ENCODE assay signal across 22 cellular contexts in genomic region chr20:21031666-21032065, GRCh38.
"Had no signal": no experiment of that assay in that cellular context is flagged by ENCODE, and none has a peak within 500 bp of the region (broad histone marks: within the 10 kb centered on the region; RNA-seq: fewer than 3 reads in every experiment).

No MANE protein-coding gene starts in this region.

- DNase-seq: activated B cell treated with CpG ODN at 0.5 μM for 24 hours; activated CD4-positive, alpha-beta T cell treated with anti-CD3 and anti-CD28 coated beads for 1 hour; activated CD4-positive, alpha-beta T cell treated with anti-CD3 and anti-CD28 coated beads, Interleukin-2, amount 10 ng/mL, durations not matched to agents 24 days and 14 days; activated CD4-positive, alpha-beta T cell treated with anti-CD3 and anti-CD28 coated beads, Interleukin-2, amount 50 U/mL, for 48 hours; activated CD8-positive, alpha-beta memory T cell treated with anti-CD3 and anti-CD28 coated beads, Interleukin-2, amount 10 ng/mL, durations not matched to agents 7 days and 5 days; activated effector memory CD4-positive, alpha-beta T cell treated with anti-CD3 and anti-CD28 coated beads, Interleukin-2, amount 50 U/mL, for 16 hours; activated naive CD4-positive, alpha-beta T cell treated with Interleukin-2 at 50 U/mL for 16 hours; activated naive CD8-positive, alpha-beta T cell treated with anti-CD3 and anti-CD28 coated beads, Interleukin-2, amount 50 U/mL, for 24 hours; activated T-cell treated with anti-CD3 and anti-CD28 coated beads, Interleukin-2, amount 50 U/mL, for 24 hours; amniotic stem cell; body of pancreas; central memory CD4-positive, alpha-beta T cell; Kasumi-1; NCI-H1436; NCI-H187 treated with DMSO at 0.1 percent for 48 hours; NCI-H510A treated with DMSO at 0.1 percent for 48 hours; NCI-H82; Peyer's patch; SHP77; T-helper 9 cell had no signal

- ATAC-seq: activated CD8-positive, alpha-beta memory T cell treated with anti-CD3 and anti-CD28 coated beads, Interleukin-2, amount 10 ng/mL, durations not matched to agents 7 days and 5 days; activated naive CD4-positive, alpha-beta T cell treated with anti-CD3 and anti-CD28 coated beads, Interleukin-2, amount 50 U/mL, for 72 hours; activated naive CD8-positive, alpha-beta T cell treated with anti-CD3 and anti-CD28 coated beads, Interleukin-2, amount 50 U/mL, for 24 hours; body of pancreas; K562 had no signal
